ENCODE assay signal across 1 cellular context in genomic region chr6:144467921-144468320, GRCh38.
TF ChIP-seq lines count a peak whose summit lies in the region.

No MANE protein-coding gene starts in this region.

TF ChIP-seq in SK-N-SH, 30 proteins besides CTCF, POLR2A, EP300 and RAD21 (continued from another document):
- TF ChIP-seq REST (IDR thresholded peaks at IDR 0.05; ENCODE audit: low read depth, low read length) (no peak), NFIC (IDR thresholded peaks at IDR 0.05; ENCODE audit: borderline replicate concordance) (no peak), CHD2 (IDR thresholded peaks at IDR 0.05; ENCODE audit: low read length, partially characterized antibody) (no peak), GABPA (IDR thresholded peaks at IDR 0.05; ENCODE audit: low read depth) (no peak), ELF1 (IDR thresholded peaks at IDR 0.05) (no peak), TCF12 (IDR thresholded peaks at IDR 0.05) (no peak)
- TF ChIP-seq, protein P1, sequence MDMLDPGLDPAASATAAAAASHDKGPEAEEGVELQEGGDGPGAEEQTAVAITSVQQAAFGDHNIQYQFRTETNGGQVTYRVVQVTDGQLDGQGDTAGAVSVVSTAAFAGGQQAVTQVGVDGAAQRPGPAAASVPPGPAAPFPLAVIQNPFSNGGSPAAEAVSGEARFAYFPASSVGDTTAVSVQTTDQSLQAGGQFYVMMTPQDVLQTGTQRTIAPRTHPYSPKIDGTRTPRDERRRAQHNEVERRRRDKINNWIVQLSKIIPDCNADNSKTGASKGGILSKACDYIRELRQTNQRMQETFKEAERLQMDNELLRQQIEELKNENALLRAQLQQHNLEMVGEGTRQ (IDR thresholded peaks at IDR 0.05; ENCODE audit: borderline replicate concordance, low read depth, low read length): no peak
TF ChIP-seq in SK-N-SH: peak in this region for 0.
